ENCODE assay signal across 15 cellular contexts in genomic region chr6:44439270-44440045, GRCh38. TPM values are rescaled to one million over a fixed set of nuclear protein-coding genes. Genes with fewer than 3 reads are reported as not detected.
DNase-seq lines count a peak whose midpoint lies in the region; TF ChIP-seq lines count a peak whose summit lies in the region.
"Had no signal": no experiment of that assay in that cellular context is flagged by ENCODE, and none has a peak within 500 bp of the region (broad histone marks: within the 10 kb centered on the region; RNA-seq: fewer than 3 reads in every experiment).

No MANE protein-coding gene starts in this region.

- no peak overlapping the region for H3K4me3 ChIP-seq in AG09309 (ENCODE audit: control insufficient read depth, low read depth, low read length)
- no peak overlapping the region for H3K4me3 ChIP-seq in brain microvascular endothelial cell (ENCODE audit: low read depth, low read length)
- H3K4me3 ChIP-seq: BLaER1, esophagus squamous epithelium had no signal

- DNase-seq in AG09309 (ENCODE audit: low read depth) (peak; percentile 39), M059J (ENCODE audit: low read depth) (peak; percentile 51), brain microvascular endothelial cell (peak; percentile 66), iris pigment epithelial cell (ENCODE audit: low read depth) (peak; percentile 82), DMS153 treated with DMSO at 0.1 percent for 48 hours (lab: John Stamatoyannopoulos, UW; ENCODE audit: unreplicated experiment) (no peak), NCI-H1092 (lab: John Stamatoyannopoulos, UW) (no peak), NK-92 (lab: John Stamatoyannopoulos, UW; ENCODE audit: unreplicated experiment) (no peak)
- DNase-seq in activated CD8-positive, alpha-beta memory T cell treated with anti-CD3 and anti-CD28 coated beads, Interleukin-2, amount 50 U/mL, for 4 hours: no peak
- DNase-seq: activated CD4-positive, alpha-beta T cell treated with anti-CD3 and anti-CD28 coated beads for 1 hour; caudate nucleus; esophagus squamous epithelium; stimulated activated CD4-positive, alpha-beta T cell treated with anti-CD3 and anti-CD28 coated beads, Interleukin-4, amount 100 ng/mL, for 1 hour; stimulated activated naive B cell treated with anti-CD40 and anti-IgM and Interleukin-4, amounts not matched to agents 10 μg/mL and 1 μg/mL and 100 μg/mL, for 72 hours; T-helper 1 cell had no signal

- in situ Hi-C loops in brain microvascular endothelial cell (cut with HindIII; ENCODE audit: low pct_ligation_motif_present, low sequenced_read_pairs): no loop called here

- H3K27me3 ChIP-seq in brain microvascular endothelial cell (replicated peaks): no peaks in the 10 kb centered on the region
- H3K27me3 ChIP-seq: BLaER1, esophagus squamous epithelium had no signal

- TF ChIP-seq CTCF in AG09309 (IDR thresholded peaks at IDR 0.05; ENCODE audit: control insufficient read depth, insufficient read depth, low read depth, low read length, missing control alignments) (no peak), brain microvascular endothelial cell (IDR thresholded peaks at IDR 0.05; ENCODE audit: low read depth, low read length, missing control alignments) (no peak)

- H3K27ac ChIP-seq in brain microvascular endothelial cell: peak overlapping the region; percentile 26
- H3K27ac ChIP-seq: BLaER1, esophagus squamous epithelium had no signal

- no peaks in the 10 kb centered on the region for H3K36me3 ChIP-seq in brain microvascular endothelial cell (replicated peaks)

RNA-seq across cellular contexts. Expression of gene CDC5L, which starts 52.0 kb away (rescaled TPM):
- total RNA-seq in M059J (2014; rRNA removed; shearing (Covaris generic)): 35.3 and 49.7 TPM in 2 replicates

Comparison
In these comparisons a context has a peak if more than half of its experiments do, and no peak if none do; other contexts are left out.
1. DNase-seq: peak in AG09309 (single experiment), M059J (single experiment), brain microvascular endothelial cell (single experiment) and iris pigment epithelial cell (single experiment); none in DMS153 treated with DMSO at 0.1 percent for 48 hours (single experiment), activated CD8-positive, alpha-beta memory T cell treated with anti-CD3 and anti-CD28 coated beads, Interleukin-2, amount 50 U/mL, for 4 hours (single experiment), NCI-H1092 (single experiment) and NK-92 (single experiment).